19 cellular contexts compared by ENCODE assay signal in genomic region chr6:92723390-92723931, GRCh38.
DNase-seq lines count a peak whose midpoint lies in the region; ATAC-seq, FAIRE-seq and TF ChIP-seq lines count a peak whose summit lies in the region.
"Had no signal": no experiment of that assay in that cellular context is flagged by ENCODE, and none has a peak within 500 bp of the region (broad histone marks: within the 10 kb centered on the region; RNA-seq: fewer than 3 reads in every experiment).

No MANE protein-coding gene starts in this region.

- H3K36me3 Mint-ChIP-seq in H9 (ENCODE audit: insufficient read depth in 1 of 3, low read depth in 3 of 3), result peaks cover 0 to 3% (median 3%) of the 10 kb centered on the region in 3 experiments; a peak in 2 of 7 replicates
- H3K36me3 Mint-ChIP-seq: immature natural killer cell had no signal

- H3K23me2 ChIP-seq in H1 (ENCODE audit: low read depth, low read length), result no peaks in the 10 kb centered on the region
- H3K23me2 ChIP-seq in H9 (ENCODE audit: insufficient read length, low read depth, low read length, poor library complexity, severe bottlenecking), result no peaks in the 10 kb centered on the region

- 90% methylated on average over 25 of the region's 45 CpGs; no CpG with 5 or more reads in 1 of the 2 experiments for WGBS in H1 (ENCODE audit: extremely low coverage in 1 of 2, insufficient coverage in 1 of 2, insufficient read length in 1 of 2, insufficient replicate concordance in 2 of 2, low coverage in 1 of 2, low lambda C conversion rate in 2 of 2, missing lambda C conversion rate in 1 of 2), 2 experiments
- 79 to 85% methylated on average over 45 of the region's 45 CpGs for WGBS in pancreas, 2 donors
- WGBS in H9 (ENCODE audit: extremely low coverage, insufficient read length, low lambda C conversion rate), result no CpG with 5 or more reads among the region's 45 CpGs

- H2BK5ac ChIP-seq in H1 (ENCODE audit: low read depth, low read length) (no peak overlapping the region), H9 (ENCODE audit: insufficient read length, low read length) (no peak overlapping the region)

- H2BK20ac ChIP-seq in H1 (ENCODE audit: low read length) (no peak overlapping the region), H9 (ENCODE audit: low read depth, low read length, poor library complexity, severe bottlenecking) (no peak overlapping the region)

- no peak overlapping the region for H2AFZ ChIP-seq in H1 (ENCODE audit: low read length)
- H2AFZ ChIP-seq in H9 (ENCODE audit: low read length), result no peak overlapping the region

- H3K4me1 Mint-ChIP-seq in H9, result no peaks in the 10 kb centered on the region
- H3K4me1 Mint-ChIP-seq: activated CD4-positive, alpha-beta memory T cell treated with anti-CD3 and anti-CD28 coated beads, Interleukin-2, amount 10 ng/mL, durations not matched to agents 7 days and 5 days; immature natural killer cell had no signal

- no peak overlapping the region for H2BK12ac ChIP-seq in H1 (ENCODE audit: low read depth, low read length)
- no peak overlapping the region for H2BK12ac ChIP-seq in H9 (ENCODE audit: insufficient read length, low read depth, low read length)

- H3K27me3 ChIP-seq in H1 (replicated peaks in 1 of 4; ENCODE audit: control insufficient read depth in 3 of 4, extremely low read depth in 1 of 4, insufficient read depth in 3 of 4, low read length in 3 of 4), result no peaks in the 10 kb centered on the region
- no peaks in the 10 kb centered on the region for H3K27me3 ChIP-seq in pancreas
- no peaks in the 10 kb centered on the region for H3K27me3 ChIP-seq in H9 (ENCODE audit: insufficient read depth, low read length)

- ATAC-seq in HG03280 (IDR thresholded peaks at IDR 0.05; ENCODE audit: unreplicated experiment) (peak; percentile 89), pancreas (peak in 3 of 4 donors; percentile 48 to 83 (median 54)), HG03469 (IDR thresholded peaks at IDR 0.05; ENCODE audit: unreplicated experiment) (no peak)

- H3K4ac ChIP-seq in H1 (replicated peaks; ENCODE audit: insufficient read length, low read depth, low read length) (no peak overlapping the region), H9 (ENCODE audit: low read depth, low read length) (no peak overlapping the region)

- H3K4me3 Mint-ChIP-seq in H9, result no peak overlapping the region
- H3K4me3 Mint-ChIP-seq: activated CD4-positive, alpha-beta memory T cell treated with anti-CD3 and anti-CD28 coated beads, Interleukin-2, amount 10 ng/mL, durations not matched to agents 7 days and 5 days; immature natural killer cell had no signal

- TF ChIP-seq POLR2A in H1 (IDR thresholded peaks at IDR 0.05; ENCODE audit: control extremely low read depth in 1 of 2, low read depth in 2 of 2, low read length in 2 of 2), result no peak

- H3K79me2 ChIP-seq in H1 (ENCODE audit: control insufficient read depth in 1 of 2, insufficient read depth in 2 of 2, low read length in 2 of 2) (no peaks in the 10 kb centered on the region), H9 (ENCODE audit: insufficient read depth, low read length) (no peaks in the 10 kb centered on the region)

- no peak overlapping the region for H3K23ac ChIP-seq in H1 (ENCODE audit: insufficient read length)
- no peak overlapping the region for H3K23ac ChIP-seq in H9 (ENCODE audit: insufficient read length, low read depth, low read length)

- H3K36me3 ChIP-seq in H1 (ENCODE audit: control insufficient read depth in 2 of 4, insufficient read depth in 4 of 4, low read length in 3 of 4) (no peaks in the 10 kb centered on the region), pancreas (no peaks in the 10 kb centered on the region)
- H3K36me3 ChIP-seq: right atrium auricular region had no signal

- peaks cover 8 to 10% of the 10 kb centered on the region in 2 experiments; a peak in 4 of 5 replicates for H3K9me3 Mint-ChIP-seq in H9

- H3K27ac ChIP-seq in H1 (ENCODE audit: low read depth, low read length) (no peak overlapping the region), pancreas (no peak overlapping the region), H9 (ENCODE audit: insufficient read length, low read depth, low read length) (no peak overlapping the region)
- H3K27ac ChIP-seq: coronary artery, epithelial cell of prostate, right atrium auricular region had no signal

- intact Hi-C loops in pancreas (cut with DNase I), result no loop called here

- POLR2A ChIA-PET in H1 (lab: Charles Lee; ENCODE audit: partially characterized antibody), result no interaction called here

- TF ChIP-seq RAD21 in H1 (IDR thresholded peaks at IDR 0.05 in 1 of 2, conservative IDR thresholded peaks at IDR 0.05 in 1 of 2; ENCODE audit: low read depth in 2 of 2, low read length in 2 of 2), result no peak

- FAIRE-seq in H1 (lab: Jason Lieb, UNC) (no peak), pancreas (lab: Jason Lieb, UNC) (no peak)
- FAIRE-seq: D721Med had no signal

- H2BK120ac ChIP-seq in H1 (replicated peaks; ENCODE audit: low read depth, low read length) (no peak overlapping the region), H9 (ENCODE audit: low read depth, low read length, poor library complexity, severe bottlenecking) (no peak overlapping the region)

- TF ChIP-seq EP300 in H1 (IDR thresholded peaks at IDR 0.05; ENCODE audit: borderline replicate concordance in 1 of 2, low read depth in 2 of 2, low read length in 2 of 2), result no peak

- peaks cover 0 to 8% of the 10 kb centered on the region in 2 experiments; a peak in 1 of 4 replicates for H3K9me3 ChIP-seq in H1 (ENCODE audit: insufficient read depth in 2 of 2, low read depth in 1 of 2, low read length in 1 of 2)
- H3K9me3 ChIP-seq in pancreas, result no peaks in the 10 kb centered on the region
- no peaks in the 10 kb centered on the region for H3K9me3 ChIP-seq in H9 (ENCODE audit: control insufficient read depth, low read depth, low read length)

- H4K8ac ChIP-seq in H1 (ENCODE audit: extremely low read depth, insufficient read depth, low read length) (peak overlapping the region; percentile 79; the same call in 1 of the 2 replicates), H9 (replicated peaks; ENCODE audit: insufficient read length, low read depth, low read length) (no peak overlapping the region)

- H3K56ac ChIP-seq in H1 (replicated peaks; ENCODE audit: insufficient read length, low read depth, low read length) (no peak overlapping the region), H9 (ENCODE audit: insufficient read length, low read depth, low read length) (no peak overlapping the region)

- H3K4me2 ChIP-seq in H1 (ENCODE audit: insufficient read depth in 1 of 2, low read depth in 2 of 2, low read length in 2 of 2) (no peak overlapping the region; a peak in 1 of 4 replicates), H9 (ENCODE audit: insufficient read depth, insufficient read length, low read length) (no peak overlapping the region)

- no peak overlapping the region for H3T11ph ChIP-seq in H9 (ENCODE audit: low read length)

- H4K5ac ChIP-seq in H1 (ENCODE audit: insufficient read length, low read depth, low read length) (no peak overlapping the region), H9 (ENCODE audit: insufficient read length, low read depth, low read length) (no peak overlapping the region)

- H3K9ac ChIP-seq in H1 (replicated peaks in 1 of 4; ENCODE audit: extremely low read depth in 1 of 4, low read depth in 3 of 4, low read length in 3 of 4) (no peak overlapping the region), H9 (ENCODE audit: extremely low read depth, insufficient read length, low read length) (no peak overlapping the region)

- no peak overlapping the region for H3K18ac ChIP-seq in H1 (ENCODE audit: extremely low read depth, low read length)
- H3K18ac ChIP-seq in H9 (ENCODE audit: insufficient read length, low read depth, low read length), result no peak overlapping the region

- CTCF ChIA-PET in H1 (lab: Charles Lee; ENCODE audit: partially characterized antibody), result no interaction called here

- no peak for TF ChIP-seq CTCF in H1 (IDR thresholded peaks at IDR 0.05; ENCODE audit: control extremely low read depth in 1 of 3, insufficient read depth in 1 of 3, low read depth in 1 of 3, low read length in 3 of 3)
- no peak for TF ChIP-seq CTCF in pancreas (IDR thresholded peaks at IDR 0.05)
- TF ChIP-seq CTCF in H9 (conservative IDR thresholded peaks at IDR 0.05), result no peak

- H2BK15ac ChIP-seq in H1 (ENCODE audit: low read length), result no peak overlapping the region
- H2BK15ac ChIP-seq in H9 (ENCODE audit: low read depth, low read length), result no peak overlapping the region

- no peak overlapping the region for H2AK5ac ChIP-seq in H1 (ENCODE audit: low read depth, low read length)
- no peak overlapping the region for H2AK5ac ChIP-seq in H9 (ENCODE audit: insufficient read length, low read length)

- no peak overlapping the region for H3K27ac Mint-ChIP-seq in H9
- H3K27ac Mint-ChIP-seq: activated CD4-positive, alpha-beta memory T cell treated with anti-CD3 and anti-CD28 coated beads, Interleukin-2, amount 10 ng/mL, durations not matched to agents 7 days and 5 days; immature natural killer cell had no signal

- H3K14ac ChIP-seq in H1 (ENCODE audit: insufficient read length), result no peak overlapping the region
- no peak overlapping the region for H3K14ac ChIP-seq in H9 (ENCODE audit: insufficient read depth, low read length)

- H4K20me1 ChIP-seq in H1 (replicated peaks in 1 of 2; ENCODE audit: control insufficient read depth in 1 of 2, insufficient read depth in 2 of 2, low read length in 2 of 2) (no peaks in the 10 kb centered on the region), H9 (ENCODE audit: control insufficient read depth, insufficient read depth, insufficient read length) (no peaks in the 10 kb centered on the region)

- H3K27me3 Mint-ChIP-seq in H9 (ENCODE audit: low read depth), result no peaks in the 10 kb centered on the region
- H3K27me3 Mint-ChIP-seq: activated CD4-positive, alpha-beta memory T cell treated with anti-CD3 and anti-CD28 coated beads, Interleukin-2, amount 10 ng/mL, durations not matched to agents 7 days and 5 days had no signal

- DNase-seq in D341Med (ENCODE audit: low spot score) (peak; percentile 5), H1 (ENCODE audit: low read depth in 1 of 2, low spot score in 2 of 2) (no peak), pancreas (peak in 4 of 6 donors; percentile 20 to 66 (median 40)), H9 (no peak), AG08395 (ENCODE audit: low spot score) (no peak), C1 segment of cervical spinal cord (lab: John Stamatoyannopoulos, UW) (no peak)
- DNase-seq: activated CD4-positive, alpha-beta memory T cell treated with anti-CD3 and anti-CD28 coated beads, Interleukin-2, amount 10 ng/mL, durations not matched to agents 7 days and 5 days; AML-193; immature natural killer cell; IMR-90; mammary epithelial cell; MV-4-11; stimulated activated CD4-positive, alpha-beta T cell treated with anti-CD3 and anti-CD28 coated beads, Interleukin-1b, Interleukin-23, amount 100 ng/mL, for 48 hours had no signal

- H3K79me1 ChIP-seq in H1 (ENCODE audit: low read depth, low read length) (no peaks in the 10 kb centered on the region), H9 (ENCODE audit: insufficient read depth, low read depth, low read length, poor library complexity, severe bottlenecking) (no peaks in the 10 kb centered on the region)

- H3K4me3 ChIP-seq in H1 (ENCODE audit: extremely low read depth in 1 of 4, insufficient read depth in 2 of 4, low read depth in 3 of 4, low read length in 4 of 4) (peak overlapping the region in 1 of 4 experiments; percentile 12; a peak in 1 of 8 replicates), pancreas (no peak overlapping the region)
- H3K4me3 ChIP-seq: coronary artery, right atrium auricular region had no signal

- H3K4me1 ChIP-seq in H1 (replicated peaks in 1 of 4; ENCODE audit: control insufficient read depth in 3 of 4, insufficient read depth in 4 of 4, low read length in 3 of 4) (no peaks in the 10 kb centered on the region), pancreas (no peaks in the 10 kb centered on the region), H9 (ENCODE audit: insufficient read depth, low read length) (no peaks in the 10 kb centered on the region)
- H3K4me1 ChIP-seq: right atrium auricular region had no signal

- H4K91ac ChIP-seq in H1 (replicated peaks; ENCODE audit: insufficient read length, low read length), result no peak overlapping the region
- H4K91ac ChIP-seq in H9 (ENCODE audit: insufficient read length, low read depth, low read length), result no peak overlapping the region

Comparison
In these comparisons a context has a peak if more than half of its experiments do, and no peak if none do; other contexts are left out.
1. DNase-seq: peak in D341Med (single experiment) and pancreas (4 of 6); none in H1 (0 of 2), H9 (single experiment), AG08395 (single experiment) and C1 segment of cervical spinal cord (0 of 14).